In the genomic region with DNA sequence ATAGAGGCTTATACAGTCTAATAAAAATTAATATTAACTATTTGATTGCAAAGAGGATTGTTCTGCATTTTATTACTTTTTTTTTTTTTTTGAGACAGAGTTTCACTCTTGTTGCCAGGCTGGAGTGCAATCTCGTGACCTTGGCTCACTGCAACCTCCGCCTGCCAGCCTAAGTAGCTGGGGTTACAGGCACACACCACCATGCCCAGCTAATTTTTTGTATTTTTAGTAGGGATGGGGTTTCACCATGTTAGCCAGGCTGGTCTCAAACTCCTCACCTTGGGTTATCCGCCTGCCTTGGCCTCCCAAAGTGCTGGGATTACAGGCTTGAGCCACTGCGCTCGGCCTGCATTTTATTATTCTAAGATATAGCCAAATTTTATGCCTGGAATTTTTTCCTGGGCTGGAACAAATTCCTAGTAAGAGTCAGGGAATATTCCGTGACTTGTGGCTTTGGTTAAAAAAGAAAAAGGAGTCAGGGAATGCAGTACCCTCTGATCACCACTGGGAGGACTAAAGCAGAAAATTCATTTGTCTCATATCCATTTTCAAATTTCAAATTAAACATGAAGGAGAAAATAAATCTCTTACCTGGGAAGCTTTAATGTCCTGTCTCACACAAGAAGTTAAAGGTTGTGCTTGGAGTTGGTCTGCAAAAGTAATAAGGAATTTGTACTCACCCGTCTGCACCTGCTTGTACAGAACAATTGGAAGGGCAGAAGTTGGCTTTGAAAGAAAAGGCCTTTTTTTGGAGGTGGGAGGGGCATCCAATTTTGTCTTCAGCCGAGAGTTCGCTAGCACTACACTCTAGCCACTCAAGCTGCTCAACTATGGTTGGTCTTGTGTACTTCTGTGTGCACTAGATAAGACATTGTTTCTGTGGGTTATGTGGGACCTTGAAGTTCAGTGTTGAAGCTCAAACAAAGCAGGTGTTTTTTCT, we compare ENCODE assay signal across 8 cellular contexts. TPM values are rescaled to one million over a fixed set of nuclear protein-coding genes. Genes with fewer than 3 reads are reported as not detected.
DNase-seq lines count a peak whose midpoint lies in the region; ATAC-seq lines count a peak whose summit lies in the region.

No MANE protein-coding gene starts in this region.

- H3K27me3 ChIP-seq in naive thymus-derived CD4-positive, alpha-beta T cell (ENCODE audit: control insufficient read depth in 2 of 2, insufficient read depth in 2 of 2, low read length in 2 of 2) = no peaks in the 10 kb centered on the region

- ATAC-seq in naive thymus-derived CD4-positive, alpha-beta T cell = peak; percentile 35
- no peak for ATAC-seq in GM18868 (IDR thresholded peaks at IDR 0.05; ENCODE audit: unreplicated experiment)
- ATAC-seq in GM18502 (IDR thresholded peaks at IDR 0.05; ENCODE audit: poor library complexity, unreplicated experiment) = no peak
- ATAC-seq in HG02623 (IDR thresholded peaks at IDR 0.05; ENCODE audit: unreplicated experiment) = no peak

- peaks cover 1% of the 10 kb centered on the region for H3K36me3 Mint-ChIP-seq in activated CD4-positive, alpha-beta T cell treated with anti-CD3 and anti-CD28 coated beads, Interleukin-2, amount 10 ng/mL, durations not matched to agents 24 days and 14 days (ENCODE audit: low read depth)
- no peaks in the 10 kb centered on the region for H3K36me3 Mint-ChIP-seq in naive thymus-derived CD4-positive, alpha-beta T cell

- H3K4me1 ChIP-seq in naive thymus-derived CD4-positive, alpha-beta T cell (ENCODE audit: control insufficient read depth in 2 of 2, insufficient read depth in 2 of 2, low read length in 2 of 2) = peaks cover 31 to 47% of the 10 kb centered on the region in 2 donors

- CTCF ChIA-PET in naive thymus-derived CD4-positive, alpha-beta T cell (lab: Charles Lee) = interaction anchor here (0.6 to 2.9 kb wide), 13 partner anchors 9 to 1427 kb away, joined by 3 to 15 read pairs (median 3); no protein-coding TSS in a partner anchor

- H3K4me3 Mint-ChIP-seq in activated CD4-positive, alpha-beta T cell treated with anti-CD3 and anti-CD28 coated beads, Interleukin-2, amount 10 ng/mL, durations not matched to agents 24 days and 14 days = no peak overlapping the region
- peak overlapping the region; percentile 13 to 73 (median 52) for H3K4me3 Mint-ChIP-seq in naive thymus-derived CD4-positive, alpha-beta T cell

- no peaks in the 10 kb centered on the region for H3K36me3 ChIP-seq in naive thymus-derived CD4-positive, alpha-beta T cell (ENCODE audit: control insufficient read depth in 2 of 3, insufficient read depth in 3 of 3, low read length in 3 of 3)

- POLR2A ChIA-PET in naive thymus-derived CD4-positive, alpha-beta T cell (lab: Charles Lee) = interaction anchor here (0.5 to 1.3 kb wide), 5 partner anchors 10 to 1434 kb away, joined by 3 to 8 read pairs (median 3); a partner anchor contains a TSS

- H3K4me1 Mint-ChIP-seq in activated CD4-positive, alpha-beta T cell treated with anti-CD3 and anti-CD28 coated beads, Interleukin-2, amount 10 ng/mL, durations not matched to agents 24 days and 14 days = peaks cover 40% of the 10 kb centered on the region
- peaks cover 44 to 86% (median 69%) of the 10 kb centered on the region in 7 donors for H3K4me1 Mint-ChIP-seq in naive thymus-derived CD4-positive, alpha-beta T cell

- H3K27me3 Mint-ChIP-seq in activated CD4-positive, alpha-beta T cell treated with anti-CD3 and anti-CD28 coated beads, Interleukin-2, amount 10 ng/mL, durations not matched to agents 24 days and 14 days = no peaks in the 10 kb centered on the region
- no peaks in the 10 kb centered on the region for H3K27me3 Mint-ChIP-seq in naive thymus-derived CD4-positive, alpha-beta T cell

- H3K9me3 ChIP-seq in naive thymus-derived CD4-positive, alpha-beta T cell (ENCODE audit: control insufficient read depth in 2 of 3, low read length in 3 of 3) = no peaks in the 10 kb centered on the region

- H3K9me3 Mint-ChIP-seq in activated CD4-positive, alpha-beta T cell treated with anti-CD3 and anti-CD28 coated beads, Interleukin-2, amount 10 ng/mL, durations not matched to agents 24 days and 14 days = no peaks in the 10 kb centered on the region
- no peaks in the 10 kb centered on the region for H3K9me3 Mint-ChIP-seq in naive thymus-derived CD4-positive, alpha-beta T cell

- intact Hi-C loops in activated CD4-positive, alpha-beta T cell treated with anti-CD3 and anti-CD28 coated beads, Interleukin-2, amount 10 ng/mL, durations not matched to agents 24 days and 14 days (cut with micrococcal nuclease) = loop anchor here (5.0 to 10.0 kb wide), 2 partner anchors 38 to 81 kb away; no protein-coding TSS in a partner anchor
- intact Hi-C loops in naive thymus-derived CD4-positive, alpha-beta T cell (cut with micrococcal nuclease) = loop anchor here (1.0 to 2.0 kb wide), 2 partner anchors 9 to 59 kb away; a partner anchor contains a TSS

- peak; percentile 66 for DNase-seq in activated CD4-positive, alpha-beta T cell treated with anti-CD3 and anti-CD28 coated beads, Interleukin-2, amount 10 ng/mL, durations not matched to agents 24 days and 14 days
- no peak for DNase-seq in activated CD4-positive, alpha-beta T cell treated with anti-CD3 and anti-CD28 coated beads for 1 hour
- DNase-seq in NCI-H69 (lab: John Stamatoyannopoulos, UW) (peak; percentile 31), dermis microvascular lymphatic vessel endothelial cell (ENCODE audit: low read depth in 2 of 2) (peak; percentile 29 to 53)
- DNase-seq in naive thymus-derived CD4-positive, alpha-beta T cell = peak in 3 of 9 donors; percentile 10 to 26 (median 20)

- no peak overlapping the region for H3K4me3 ChIP-seq in naive thymus-derived CD4-positive, alpha-beta T cell (ENCODE audit: low read length)

- peak overlapping the region; percentile 59 for H3K27ac Mint-ChIP-seq in activated CD4-positive, alpha-beta T cell treated with anti-CD3 and anti-CD28 coated beads, Interleukin-2, amount 10 ng/mL, durations not matched to agents 24 days and 14 days
- peak overlapping the region in 7 of 9 donors; percentile 1 to 70 (median 26) for H3K27ac Mint-ChIP-seq in naive thymus-derived CD4-positive, alpha-beta T cell

- H3K27ac ChIP-seq in naive thymus-derived CD4-positive, alpha-beta T cell (ENCODE audit: low read depth, low read length) = no peak overlapping the region

RNA-seq across cellular contexts. Expression of a gene that starts 8.7 kb away (rescaled TPM):
- 82.0 and 89.7 TPM in 2 replicates for total RNA-seq in activated CD4-positive, alpha-beta T cell treated with anti-CD3 and anti-CD28 coated beads, Interleukin-2, amount 10 ng/mL, durations not matched to agents 24 days and 14 days
- total RNA-seq in dermis microvascular lymphatic vessel endothelial cell = 40.4 and 49.2 TPM in 2 replicates
- total RNA-seq in naive thymus-derived CD4-positive, alpha-beta T cell = 100 to 1,000 TPM in 4 of 5 experiments, 10 to 100 TPM in 1; 86.9 to 133 (median 116) TPM
- polyA plus RNA-seq in naive thymus-derived CD4-positive, alpha-beta T cell = 10 to 100 TPM; 28.2 to 47.3 TPM

RNA-seq across cellular contexts. Expression of a gene that starts 59.9 kb away (rescaled TPM):
- total RNA-seq in activated CD4-positive, alpha-beta T cell treated with anti-CD3 and anti-CD28 coated beads, Interleukin-2, amount 10 ng/mL, durations not matched to agents 24 days and 14 days = 258 and 260 TPM in 2 replicates
- 78.9 and 79.6 TPM in 2 replicates for total RNA-seq in dermis microvascular lymphatic vessel endothelial cell
- 100 to 1,000 TPM; 182 to 716 (median 322) TPM for total RNA-seq in naive thymus-derived CD4-positive, alpha-beta T cell
- polyA plus RNA-seq in naive thymus-derived CD4-positive, alpha-beta T cell = 100 to 1,000 TPM; 280 to 447 TPM
